17 cellular contexts compared by ENCODE assay signal in the genomic region with DNA sequence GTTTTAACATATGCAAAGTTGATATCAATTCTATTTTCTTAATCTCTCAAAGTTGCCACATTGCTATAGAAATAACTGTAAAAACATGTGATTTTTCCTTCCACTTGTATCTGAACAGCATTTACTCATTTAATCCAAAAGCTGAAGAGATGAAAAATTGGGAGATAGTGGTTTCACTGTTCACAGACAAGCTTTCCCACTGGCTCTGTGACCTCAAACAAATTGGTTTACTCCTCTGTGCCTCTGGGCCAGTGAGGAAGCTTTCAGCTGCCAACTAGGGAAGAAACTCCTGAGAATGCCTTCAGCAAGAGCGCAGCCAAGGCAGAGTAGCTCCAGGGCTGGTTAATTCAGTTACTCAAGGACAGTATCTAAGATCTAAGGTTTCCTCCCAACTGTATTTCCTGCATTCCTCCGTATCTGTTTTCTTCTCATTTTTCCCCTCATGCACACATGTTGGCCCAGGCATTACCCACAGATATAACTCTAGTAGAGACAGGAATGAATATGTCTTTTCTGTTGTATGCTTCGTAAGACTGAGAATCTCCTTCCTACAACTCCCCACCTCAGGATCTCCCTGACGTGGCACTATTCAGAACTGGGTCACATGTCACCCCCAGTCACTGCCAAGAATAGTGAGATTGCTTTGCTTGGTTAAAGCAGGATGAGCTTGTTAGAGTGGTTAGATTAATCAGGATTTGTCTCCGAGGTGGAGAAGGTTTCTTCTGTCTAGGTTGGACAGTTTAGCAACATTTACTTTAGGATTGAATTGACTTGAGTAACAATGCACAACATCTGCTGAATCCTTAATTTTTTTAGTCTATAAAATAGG.
DNase-seq lines count a peak whose midpoint lies in the region; ATAC-seq and TF ChIP-seq lines count a peak whose summit lies in the region.
"Had no signal": no experiment of that assay in that cellular context is flagged by ENCODE, and none has a peak within 500 bp of the region (broad histone marks: within the 10 kb centered on the region; RNA-seq: fewer than 3 reads in every experiment).

No MANE protein-coding gene starts in this region.

- no peak overlapping the region for H3K4me2 ChIP-seq in osteoblast (ENCODE audit: insufficient read depth, low read length)

- DNase-seq in HT-29 (ENCODE audit: low spot score) (peak; percentile 1), WERI-Rb-1 (peak; percentile 27), osteoblast (ENCODE audit: insufficient read length, low spot score, missing footprints) (peak; percentile 2), NCI-H1436 (lab: John Stamatoyannopoulos, UW) (no peak), T-cell (no peak)
- DNase-seq in activated CD8-positive, alpha-beta T cell treated with anti-CD3 and anti-CD28 coated beads for 36 hours: no peak
- DNase-seq: activated naive CD4-positive, alpha-beta T cell treated with anti-CD3 and anti-CD28 coated beads, Interleukin-2, amount 50 U/mL, for 16 hours; Calu3; GF-D8; heart left ventricle; MV-4-11; Peyer's patch; stimulated activated naive CD4-positive, alpha-beta T cell treated with Interleukin-2 at 50 U/mL for 16 hours; T-helper 1 cell had no signal

- no peak overlapping the region for H2AFZ ChIP-seq in osteoblast (ENCODE audit: low read length)

- intact Hi-C loops in activated CD8-positive, alpha-beta T cell treated with anti-CD3 and anti-CD28 coated beads for 36 hours (cut with micrococcal nuclease): no loop called here

- H3K9me3 ChIP-seq in WERI-Rb-1 (ENCODE audit: severe bottlenecking) (no peaks in the 10 kb centered on the region), osteoblast (ENCODE audit: low read depth, low read length) (peaks cover 4% of the 10 kb centered on the region)
- H3K9me3 ChIP-seq: Peyer's patch had no signal

- H3K4me3 Mint-ChIP-seq in activated CD8-positive, alpha-beta T cell treated with anti-CD3 and anti-CD28 coated beads for 36 hours: no peak overlapping the region
- H3K4me3 Mint-ChIP-seq in T-cell: no peak overlapping the region

- no peaks in the 10 kb centered on the region for H3K9me3 Mint-ChIP-seq in activated CD8-positive, alpha-beta T cell treated with anti-CD3 and anti-CD28 coated beads for 36 hours
- peaks cover 0 to 10% (median 0%) of the 10 kb centered on the region in 3 donors for H3K9me3 Mint-ChIP-seq in T-cell

- H3K4me3 ChIP-seq in WERI-Rb-1 (ENCODE audit: low read depth, low read length) (no peak overlapping the region), osteoblast (ENCODE audit: insufficient read depth, low read length) (no peak overlapping the region)
- H3K4me3 ChIP-seq: heart left ventricle, Peyer's patch had no signal

- H3K27ac ChIP-seq in WERI-Rb-1 (no peak overlapping the region), osteoblast (ENCODE audit: low read depth, low read length) (no peak overlapping the region)
- H3K27ac ChIP-seq: heart left ventricle, Peyer's patch had no signal

- H3K27ac Mint-ChIP-seq in activated CD8-positive, alpha-beta T cell treated with anti-CD3 and anti-CD28 coated beads for 36 hours: no peak overlapping the region
- H3K27ac Mint-ChIP-seq in T-cell: no peak overlapping the region

- TF ChIP-seq CTCF in WERI-Rb-1 (IDR thresholded peaks at IDR 0.05; ENCODE audit: low read depth, low read length) (no peak), osteoblast (IDR thresholded peaks at IDR 0.05; ENCODE audit: extremely low read depth, low read depth, low read length) (no peak)
- no peak for TF ChIP-seq CTCF in activated CD8-positive, alpha-beta T cell treated with anti-CD3 and anti-CD28 coated beads for 36 hours (IDR thresholded peaks at IDR 0.05)

- ATAC-seq in esophagus mucosa (peak; percentile 80), GM18867 (IDR thresholded peaks at IDR 0.05; ENCODE audit: unreplicated experiment) (no peak), T-cell (replicated peaks in 1 of 4) (no peak)
- no peak for ATAC-seq in activated CD8-positive, alpha-beta T cell treated with anti-CD3 and anti-CD28 coated beads for 36 hours
- ATAC-seq: HCT116 had no signal

- no peaks in the 10 kb centered on the region for H3K4me1 ChIP-seq in osteoblast (ENCODE audit: insufficient read depth, low read length)
- H3K4me1 ChIP-seq: Peyer's patch had no signal

- no peaks in the 10 kb centered on the region for H4K20me1 ChIP-seq in osteoblast (ENCODE audit: insufficient read depth, low read length)

- no peaks in the 10 kb centered on the region for H3K4me1 Mint-ChIP-seq in activated CD8-positive, alpha-beta T cell treated with anti-CD3 and anti-CD28 coated beads for 36 hours (ENCODE audit: low read depth)
- H3K4me1 Mint-ChIP-seq in T-cell: no peaks in the 10 kb centered on the region

- CTCF ChIA-PET in activated CD8-positive, alpha-beta T cell treated with anti-CD3 and anti-CD28 coated beads for 36 hours (lab: Charles Lee): no interaction called here
- CTCF ChIA-PET in T-cell (lab: Charles Lee): no interaction called here

- no peaks in the 10 kb centered on the region for H3K79me2 ChIP-seq in osteoblast (ENCODE audit: insufficient read depth, low read length)

- H3K27me3 ChIP-seq in WERI-Rb-1 (ENCODE audit: insufficient read depth, low read depth, severe bottlenecking) (no peaks in the 10 kb centered on the region), osteoblast (ENCODE audit: insufficient read depth, low read length) (no peaks in the 10 kb centered on the region)
- H3K27me3 ChIP-seq: heart left ventricle, Peyer's patch had no signal

- POLR2A ChIA-PET in activated CD8-positive, alpha-beta T cell treated with anti-CD3 and anti-CD28 coated beads for 36 hours (lab: Charles Lee): no interaction called here
- POLR2A ChIA-PET in T-cell (lab: Charles Lee): no interaction called here

- no peaks in the 10 kb centered on the region for H3K27me3 Mint-ChIP-seq in activated CD8-positive, alpha-beta T cell treated with anti-CD3 and anti-CD28 coated beads for 36 hours
- no peaks in the 10 kb centered on the region for H3K27me3 Mint-ChIP-seq in T-cell

- H3K36me3 ChIP-seq in WERI-Rb-1 (no peaks in the 10 kb centered on the region), osteoblast (ENCODE audit: insufficient read depth, low read length) (no peaks in the 10 kb centered on the region)
- H3K36me3 ChIP-seq: heart left ventricle, Peyer's patch had no signal

- no peaks in the 10 kb centered on the region for H3K36me3 Mint-ChIP-seq in activated CD8-positive, alpha-beta T cell treated with anti-CD3 and anti-CD28 coated beads for 36 hours (ENCODE audit: low read depth)
- H3K36me3 Mint-ChIP-seq in T-cell: no peaks in the 10 kb centered on the region

Comparison
In these comparisons a context has a peak if more than half of its experiments do, and no peak if none do; other contexts are left out.
1. DNase-seq: peak in HT-29 (single experiment), WERI-Rb-1 (single experiment) and osteoblast (single experiment); none in NCI-H1436 (single experiment), activated CD8-positive, alpha-beta T cell treated with anti-CD3 and anti-CD28 coated beads for 36 hours (single experiment) and T-cell (0 of 34).